ENCODE assay signal across 1 cellular context in the genomic region with DNA sequence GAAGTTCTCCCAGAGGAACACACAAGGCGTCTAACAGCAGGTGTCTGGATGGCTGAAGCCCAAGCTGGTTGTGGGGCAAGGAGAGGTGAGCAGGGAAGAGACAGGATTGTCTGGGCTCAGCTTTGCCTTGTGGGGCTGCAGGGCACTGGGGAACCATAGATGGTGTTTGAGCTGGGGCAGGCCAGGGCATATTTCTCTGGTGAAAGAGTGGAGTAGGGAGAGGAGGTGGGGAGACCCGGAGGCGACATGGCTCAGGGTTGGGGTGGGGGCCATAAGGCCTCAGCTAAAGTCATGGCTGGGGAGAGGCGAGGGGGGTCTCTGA.
TF ChIP-seq lines count a peak whose summit lies in the region.

No MANE protein-coding gene starts in this region.

TF ChIP-seq in HCT116, 20 proteins besides CTCF, POLR2A, EP300 and RAD21 (continued from another document):
- TF ChIP-seq ZBTB33 (IDR thresholded peaks at IDR 0.05; ENCODE audit: extremely low read depth, insufficient replicate concordance, low read length), result no peak
- TF ChIP-seq CBX3 (IDR thresholded peaks at IDR 0.05; ENCODE audit: low read depth), result no peak
- no peak for TF ChIP-seq SRF (IDR thresholded peaks at IDR 0.05; ENCODE audit: low read depth)
- TF ChIP-seq ZFX (IDR thresholded peaks at IDR 0.05), result no peak
- TF ChIP-seq EZH2 (IDR thresholded peaks at IDR 0.05), result no peak
- no peak for TF ChIP-seq TCF7L2 (IDR thresholded peaks at IDR 0.05; ENCODE audit: borderline replicate concordance, extremely low read depth, insufficient read depth, insufficient read length)
- no peak for TF ChIP-seq FOSL1 (IDR thresholded peaks at IDR 0.05; ENCODE audit: low read depth)
- TF ChIP-seq POLR2AphosphoS5 (IDR thresholded peaks at IDR 0.05; ENCODE audit: low read depth, low read length), result no peak
- no peak for TF ChIP-seq ELF1 (IDR thresholded peaks at IDR 0.05; ENCODE audit: borderline replicate concordance, low read depth)
- TF ChIP-seq SP1 (IDR thresholded peaks at IDR 0.05; ENCODE audit: low read depth), result no peak
- TF ChIP-seq REST (IDR thresholded peaks at IDR 0.05; ENCODE audit: low read depth), result no peak
